ENCODE assay signal across 8 cellular contexts in the genomic region with DNA sequence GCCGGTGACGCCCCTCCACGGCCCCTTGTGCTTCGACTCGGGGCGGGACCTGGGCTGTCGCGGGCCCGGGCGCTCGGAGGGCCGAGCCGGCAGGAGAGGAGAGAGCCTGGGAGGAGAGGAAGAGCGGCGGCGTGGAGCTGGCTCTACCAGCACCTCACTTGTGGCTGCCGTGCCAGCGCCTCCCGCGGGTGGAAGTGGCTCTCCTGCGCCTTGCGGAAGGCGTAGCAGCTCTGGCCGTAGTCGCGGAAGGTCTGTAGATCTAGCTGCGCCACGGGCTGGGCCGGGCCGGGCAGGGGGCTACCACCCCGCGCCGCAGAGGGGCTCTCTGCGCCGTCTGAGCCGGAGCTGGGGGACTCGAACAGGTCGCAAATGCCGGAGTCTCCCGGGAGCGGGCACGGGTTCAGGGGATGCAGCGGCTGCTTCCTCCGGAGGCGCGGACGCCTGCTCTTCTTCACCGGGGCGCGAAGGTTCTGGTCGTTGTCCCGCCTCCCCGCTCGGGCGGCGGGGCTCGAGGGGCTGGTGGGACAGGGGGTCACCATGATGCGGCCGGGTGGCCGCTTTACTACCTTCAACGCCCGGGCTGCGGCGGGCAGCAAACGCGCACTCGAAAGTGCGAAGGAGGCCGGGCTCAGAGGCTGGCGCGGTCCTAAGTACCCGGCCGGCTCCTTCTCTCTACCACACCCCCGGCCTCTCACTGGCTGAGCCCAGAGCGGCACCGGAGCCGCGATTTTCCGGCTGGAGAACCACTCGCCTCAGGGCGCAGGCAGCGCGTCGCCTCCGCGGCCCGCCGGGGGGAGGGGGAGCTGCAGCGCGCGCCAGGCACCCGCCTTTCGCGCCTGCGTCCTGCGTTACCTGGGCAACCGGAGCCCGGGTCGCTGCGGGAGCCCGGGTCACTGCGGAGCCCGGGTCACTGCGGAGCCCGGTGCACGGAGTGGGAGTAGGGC. TPM values are rescaled to one million over a fixed set of nuclear protein-coding genes. Genes with fewer than 3 reads are reported as not detected.
DNase-seq lines count a peak whose midpoint lies in the region; ATAC-seq, FAIRE-seq and TF ChIP-seq lines count a peak whose summit lies in the region.

A gene with protein sequence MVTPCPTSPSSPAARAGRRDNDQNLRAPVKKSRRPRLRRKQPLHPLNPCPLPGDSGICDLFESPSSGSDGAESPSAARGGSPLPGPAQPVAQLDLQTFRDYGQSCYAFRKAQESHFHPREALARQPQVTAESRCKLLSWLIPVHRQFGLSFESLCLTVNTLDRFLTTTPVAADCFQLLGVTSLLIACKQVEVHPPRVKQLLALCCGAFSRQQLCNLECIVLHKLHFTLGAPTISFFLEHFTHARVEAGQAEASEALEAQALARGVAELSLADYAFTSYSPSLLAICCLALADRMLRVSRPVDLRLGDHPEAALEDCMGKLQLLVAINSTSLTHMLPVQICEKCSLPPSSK (minus strand): TSS at position 624 of the 944 bp plus-strand sequence. CDS start 85 bp downstream, at position 539.

- H3K4me1 Mint-ChIP-seq in activated naive CD8-positive, alpha-beta T cell treated with anti-CD3 and anti-CD28 coated beads for 36 hours = peaks cover 28% of the 10 kb centered on the region

- H3K4me3 ChIP-seq in heart right ventricle (peak within 1 kb of the TSS; percentile 44 to 71 (median 52)), pancreas (peak within 1 kb of the TSS; percentile 55 to 81 (median 66))

- no peaks in the 10 kb centered on the region for H3K36me3 Mint-ChIP-seq in activated naive CD8-positive, alpha-beta T cell treated with anti-CD3 and anti-CD28 coated beads for 36 hours

- intact Hi-C loops in heart right ventricle (cut with DNase I) (loop anchor here in 4 of 10 donors (5.0 kb wide), 2 partner anchors 56 to 61 kb away; a partner anchor contains a TSS), pancreas (cut with DNase I) (loop anchor here in 1 of 3 donors (5.0 kb wide), 1 partner anchor 56 kb away; no protein-coding TSS in a partner anchor)

- CTCF ChIA-PET in RWPE1 (lab: Yijun Ruan, JAX) = interaction anchor here (0.6 to 2.4 kb wide), 9 partner anchors 7 to 342 kb away, joined by 3 to 16 read pairs (median 4); a partner anchor contains a TSS

- H3K27ac ChIP-seq in RWPE1 (peak within 1 kb of the TSS; percentile 91), heart right ventricle (no peak within 1 kb of the TSS), pancreas (peak within 1 kb of the TSS; percentile 54 to 90 (median 82))

- ATAC-seq in GM21723 (IDR thresholded peaks at IDR 0.05; ENCODE audit: unreplicated experiment) (peak; percentile 56), heart right ventricle (peak; percentile 83 to 92 (median 87)), pancreas (peak; percentile 79 to 89 (median 88))

- H3K27me3 ChIP-seq in heart right ventricle = peaks cover 26 to 100% (median 95%) of the 10 kb centered on the region in 7 donors
- peaks cover 0 to 3% (median 0%) of the 10 kb centered on the region in 4 donors for H3K27me3 ChIP-seq in pancreas

- H3K36me3 ChIP-seq in heart right ventricle (no peaks in the 10 kb centered on the region), pancreas (no peaks in the 10 kb centered on the region)

- no peaks in the 10 kb centered on the region for H3K9me3 ChIP-seq in heart right ventricle
- H3K9me3 ChIP-seq in pancreas = no peaks in the 10 kb centered on the region

- TF ChIP-seq CTCF in RWPE1 (conservative IDR thresholded peaks at IDR 0.05; ENCODE audit: low read depth) = peak; percentile 36
- peak in 1 of 9 donors; percentile 13 for TF ChIP-seq CTCF in heart right ventricle (IDR thresholded peaks at IDR 0.05)
- TF ChIP-seq CTCF in pancreas (IDR thresholded peaks at IDR 0.05) = no peak

- H3K4me1 ChIP-seq in heart right ventricle (peaks cover 6 to 42% (median 38%) of the 10 kb centered on the region in 9 donors), pancreas (peaks cover 0 to 5% (median 0%) of the 10 kb centered on the region in 3 donors)

- peak within 1 kb of the TSS; percentile 78 for H3K4me3 Mint-ChIP-seq in activated naive CD8-positive, alpha-beta T cell treated with anti-CD3 and anti-CD28 coated beads for 36 hours

- H3K9me3 Mint-ChIP-seq in activated naive CD8-positive, alpha-beta T cell treated with anti-CD3 and anti-CD28 coated beads for 36 hours = no peaks in the 10 kb centered on the region

- no peak within 1 kb of the TSS for H3K27ac Mint-ChIP-seq in activated naive CD8-positive, alpha-beta T cell treated with anti-CD3 and anti-CD28 coated beads for 36 hours

- POLR2A ChIA-PET in RWPE1 (lab: Yijun Ruan, JAX; ENCODE audit: low non-redundant PET) = interaction anchor here (0.6 to 1.0 kb wide), 3 partner anchors 32 to 74 kb away, joined by 3 read pairs; a partner anchor contains a TSS

- DNase-seq in D341Med (ENCODE audit: low spot score) (peak; percentile 88), M059J (ENCODE audit: low read depth) (peak; percentile 90), RWPE1 (ENCODE audit: low spot score) (peak; percentile 90), heart right ventricle (peak; percentile 41 to 67), pancreas (peak; percentile 86 to 94 (median 90)), mesenteric fat pad (ENCODE audit: low spot score) (no peak)
- peak; percentile 77 for DNase-seq in activated naive CD8-positive, alpha-beta T cell treated with anti-CD3 and anti-CD28 coated beads for 36 hours

- H3K27me3 Mint-ChIP-seq in activated naive CD8-positive, alpha-beta T cell treated with anti-CD3 and anti-CD28 coated beads for 36 hours = peaks cover 80% of the 10 kb centered on the region

- FAIRE-seq in pancreas (lab: Jason Lieb, UNC) = no peak

- 1% methylated on average over 99 to 106 of the region's 106 CpGs for WGBS in heart right ventricle, 2 donors
- 1% methylated on average over 78 to 106 of the region's 106 CpGs for WGBS in pancreas, 2 donors

RNA-seq across cellular contexts. Expression of the gene that starts here (rescaled TPM):
- 5.1 and 5.5 TPM in 2 replicates for total RNA-seq in M059J (2014; rRNA removed; shearing (Covaris generic))
- under 1 TPM in 1 of 2 experiments, not detected in 1; 0.14 TPM for total RNA-seq in activated naive CD8-positive, alpha-beta T cell treated with anti-CD3 and anti-CD28 coated beads for 36 hours
- total RNA-seq in heart right ventricle (under 1 TPM in 2 of 10 donors, not detected in 8; 0.15 to 0.41 TPM), pancreas (10 to 100 TPM in 1 of 6 donors, 1 to 10 TPM in 5; 5.1 to 13.3 (median 7.6) TPM), mesenteric fat pad (not detected)
- polyA plus RNA-seq in heart right ventricle (under 1 TPM in 1 of 2 donors, not detected in 1; 0.07 TPM), pancreas (10 to 100 TPM; 16.2 to 17.8 TPM)

Comparison
In these comparisons a context has a peak if more than half of its experiments do, and no peak if none do; other contexts are left out.
1. RNA of the gene that starts here (polyA plus RNA-seq): 16.2 to 17.8 TPM in pancreas; 0.07 TPM in heart right ventricle; every median in the first group is over 10 times any median in the second.
2. Peak in DNase-seq in activated naive CD8-positive, alpha-beta T cell treated with anti-CD3 and anti-CD28 coated beads for 36 hours; RNA of the gene not detected or under 1 TPM.
3. Peak in DNase-seq, ATAC-seq and H3K4me3 ChIP-seq in heart right ventricle; RNA of the gene not detected or under 1 TPM.
4. H3K27ac ChIP-seq: peak in RWPE1 (single experiment) and pancreas (4 of 4); none in heart right ventricle (0 of 10).
5. Peak in every context shown above with its lines, with median percentiles within 50 percentile points of each other: ATAC-seq.